19 cellular contexts compared by ENCODE assay signal in genomic region chr16:52597073-52597771, GRCh38. TPM values are rescaled to one million over a fixed set of nuclear protein-coding genes. Genes with fewer than 3 reads are reported as not detected.
DNase-seq lines count a peak whose midpoint lies in the region; ATAC-seq and FAIRE-seq lines count a peak whose summit lies in the region.
"Had no signal": no experiment of that assay in that cellular context is flagged by ENCODE, and none has a peak within 500 bp of the region (broad histone marks: within the 10 kb centered on the region; RNA-seq: fewer than 3 reads in every experiment).

No MANE protein-coding gene starts in this region.

- no peak for FAIRE-seq in small intestine (lab: Jason Lieb, UNC)
- FAIRE-seq: D721Med, G401.6, H54, HTR-8/SVneo had no signal

- no peaks in the 10 kb centered on the region for H3K9me3 ChIP-seq in small intestine (ENCODE audit: control insufficient read depth, low read depth)
- no peaks in the 10 kb centered on the region for H3K9me3 ChIP-seq in HAP-1
- H3K9me3 ChIP-seq: Peyer's patch had no signal

- peak; percentile 89 for DNase-seq in HT-29 (ENCODE audit: low spot score)
- DNase-seq in astrocyte of the hippocampus (ENCODE audit: low read depth, low spot score) = peak; percentile 36
- peak; percentile 4 for DNase-seq in inferior parietal cortex (ENCODE audit: extremely low spot score)
- DNase-seq in small intestine = peak; percentile 76
- DNase-seq in HAP-1 (ENCODE audit: low spot score in 2 of 2) = no peak
- no peak for DNase-seq in anterior cingulate cortex (lab: John Stamatoyannopoulos, UW)
- DNase-seq: CD8-positive, alpha-beta T cell; DND-41; NCI-H1694; NCI-H2227 treated with DMSO at 0.1 percent for 48 hours; Peyer's patch had no signal

- in situ Hi-C loops in HAP-1 (cut with MboI; ENCODE audit: low sequenced_read_pairs) = no loop called here

- no peak overlapping the region for H3K27ac ChIP-seq in small intestine (ENCODE audit: low read depth in 1 of 2, low read length in 1 of 2)
- H3K27ac ChIP-seq: BLaER1, Peyer's patch, SK-N-MC had no signal

- H3K4me3 ChIP-seq in small intestine (ENCODE audit: low read depth in 1 of 2, low read length in 2 of 2) (no peak overlapping the region), HAP-1 (no peak overlapping the region)
- H3K4me3 ChIP-seq: BLaER1, Peyer's patch, SK-N-MC had no signal

- H3K4me1 ChIP-seq in small intestine (ENCODE audit: control insufficient read depth in 2 of 2, insufficient read depth in 1 of 2, low read depth in 1 of 2, low read length in 1 of 2) (peaks cover under 1 to 1% of the 10 kb centered on the region in 2 donors), HAP-1 (no peaks in the 10 kb centered on the region)
- H3K4me1 ChIP-seq: BLaER1, Peyer's patch had no signal

- WGBS in small intestine, 3 donors = 60 to 68% (median 66%) methylated on average over 3 of the region's 3 CpGs

- no peak for ATAC-seq in GM19452 (IDR thresholded peaks at IDR 0.05; ENCODE audit: unreplicated experiment)
- ATAC-seq: CD8-positive, alpha-beta T cell; Right ventricle myocardium inferior had no signal

- H3K36me3 ChIP-seq in small intestine (ENCODE audit: control insufficient read depth in 2 of 2, insufficient read depth in 2 of 2, low read length in 2 of 2) = no peaks in the 10 kb centered on the region
- H3K36me3 ChIP-seq in HAP-1 (replicated peaks) = no peaks in the 10 kb centered on the region
- H3K36me3 ChIP-seq: BLaER1, Peyer's patch had no signal

- H3K27me3 ChIP-seq in small intestine (ENCODE audit: control insufficient read depth in 2 of 2, insufficient read depth in 2 of 2, low read length in 2 of 2) (no peaks in the 10 kb centered on the region), HAP-1 (ENCODE audit: low read depth) (no peaks in the 10 kb centered on the region)
- H3K27me3 ChIP-seq: BLaER1, Peyer's patch had no signal

RNA-seq across cellular contexts. Expression of gene TOX3, which starts 50.3 kb away (rescaled TPM):
- total RNA-seq in HT-29 (2014; rRNA removed; shearing (Covaris generic)) = 5.7 and 7.1 TPM in 2 replicates
- 10 to 100 TPM in 1 of 3 donors, 1 to 10 TPM in 2; 8.9 to 10.5 (median 9.0) TPM for polyA plus RNA-seq in small intestine
- total RNA-seq: CD8-positive, alpha-beta T cell; Right ventricle myocardium inferior had no signal

Comparison
In these comparisons a context has a peak if more than half of its experiments do, and no peak if none do; other contexts are left out.
1. DNase-seq: peak in HT-29 (single experiment), astrocyte of the hippocampus (single experiment), inferior parietal cortex (single experiment) and small intestine (single experiment); none in HAP-1 (0 of 2) and anterior cingulate cortex (0 of 58).